9 cellular contexts compared by ENCODE assay signal in the genomic region with DNA sequence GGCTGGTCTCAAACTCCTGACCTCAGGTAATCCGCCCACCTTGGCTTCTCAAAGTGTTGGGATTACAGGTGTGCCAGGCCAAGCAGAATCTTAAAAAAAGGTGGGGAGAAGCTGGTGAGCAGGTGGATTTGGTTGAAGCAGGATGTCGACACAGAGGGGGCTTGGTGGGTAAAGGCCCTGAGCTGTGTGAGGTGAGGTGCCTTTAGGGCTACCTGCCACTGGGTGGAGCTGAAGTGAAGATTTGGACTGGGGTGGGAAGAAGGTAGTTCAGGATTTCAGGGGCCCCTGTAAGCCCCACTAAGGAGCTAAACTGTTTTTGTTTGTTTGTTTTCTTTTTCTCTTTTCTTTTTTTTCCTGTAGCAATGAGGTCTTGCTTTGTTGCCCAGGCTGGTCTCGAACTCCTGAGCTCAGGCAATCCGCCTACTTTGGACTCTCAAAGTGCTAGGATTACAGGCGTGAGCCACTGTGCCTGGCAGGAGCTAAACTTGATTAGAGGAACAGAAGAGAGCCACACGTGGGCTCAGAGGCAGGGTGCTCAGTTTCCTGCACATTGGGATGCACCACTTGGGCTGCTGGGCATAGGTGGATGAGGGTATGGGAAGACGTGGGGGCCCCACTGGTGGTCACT. TPM values are rescaled to one million over a fixed set of nuclear protein-coding genes. Genes with fewer than 3 reads are reported as not detected.
DNase-seq lines count a peak whose midpoint lies in the region; ATAC-seq, FAIRE-seq and TF ChIP-seq lines count a peak whose summit lies in the region.
"Had no signal": no experiment of that assay in that cellular context is flagged by ENCODE, and none has a peak within 500 bp of the region (broad histone marks: within the 10 kb centered on the region; RNA-seq: fewer than 3 reads in every experiment).

No MANE protein-coding gene starts in this region.

- no peak overlapping the region for H3K4me2 ChIP-seq in endothelial cell of umbilical vein (ENCODE audit: insufficient read depth, low read length)

- no peaks in the 10 kb centered on the region for H3K27me3 ChIP-seq in left ventricle myocardium inferior (ENCODE audit: low read depth)
- H3K27me3 ChIP-seq in right atrium auricular region, result no peaks in the 10 kb centered on the region
- no peaks in the 10 kb centered on the region for H3K27me3 ChIP-seq in endothelial cell of umbilical vein (ENCODE audit: control insufficient read depth in 2 of 2, insufficient read depth in 2 of 2, low read length in 2 of 2)

- dilution Hi-C loops in endothelial cell of umbilical vein (cut with MboI; ENCODE audit: extremely low pct_ligation_motif_present, low sequenced_read_pairs), result no loop called here

- no peak overlapping the region for H3K9ac ChIP-seq in endothelial cell of umbilical vein (replicated peaks; ENCODE audit: extremely low read depth, insufficient read depth, low read length)

- H3K4me3 ChIP-seq in left ventricle myocardium inferior, result no peak overlapping the region
- no peak overlapping the region for H3K4me3 ChIP-seq in right atrium auricular region
- H3K4me3 ChIP-seq in endothelial cell of umbilical vein (replicated peaks in 1 of 3; ENCODE audit: insufficient read depth in 1 of 3, low read depth in 1 of 3, low read length in 3 of 3), result no peak overlapping the region

- H3K4me1 ChIP-seq in left ventricle myocardium inferior, result peaks cover 1% of the 10 kb centered on the region
- H3K4me1 ChIP-seq in right atrium auricular region, result peaks cover 0 to 2% of the 10 kb centered on the region in 2 donors
- H3K4me1 ChIP-seq in endothelial cell of umbilical vein (ENCODE audit: control insufficient read depth, extremely low read depth, insufficient read depth, low read length), result no peaks in the 10 kb centered on the region

- H4K20me1 ChIP-seq in endothelial cell of umbilical vein (replicated peaks; ENCODE audit: control insufficient read depth, extremely low read depth, insufficient read depth, low read length), result no peaks in the 10 kb centered on the region

- intact Hi-C loops in left ventricle myocardium inferior (cut with micrococcal nuclease), result no loop called here
- intact Hi-C loops in endothelial cell of umbilical vein (cut with micrococcal nuclease), result no loop called here

- no peaks in the 10 kb centered on the region for H3K9me1 ChIP-seq in endothelial cell of umbilical vein (replicated peaks; ENCODE audit: control insufficient read depth, extremely low read depth, insufficient read depth, low read length)

- CTCF ChIA-PET in endothelial cell of umbilical vein (lab: Charles Lee), result interaction anchor here (0.9 to 1.7 kb wide), 4 partner anchors 17 to 135 kb away, joined by 3 to 5 read pairs (median 4); partner anchors contain the start of gene LZTR1

- no peak for TF ChIP-seq POLR2A in endothelial cell of umbilical vein (IDR thresholded peaks at IDR 0.05; ENCODE audit: low read depth, low read length)

- H3K9me3 ChIP-seq in left ventricle myocardium inferior (replicated peaks) (no peaks in the 10 kb centered on the region), right atrium auricular region (no peaks in the 10 kb centered on the region), endothelial cell of umbilical vein (replicated peaks; ENCODE audit: control insufficient read depth, insufficient read depth, low read length) (no peaks in the 10 kb centered on the region)

- H2AFZ ChIP-seq in endothelial cell of umbilical vein (ENCODE audit: low read depth, low read length), result no peak overlapping the region

- POLR2A ChIA-PET in endothelial cell of umbilical vein (lab: Charles Lee), result no interaction called here

- H3K79me2 ChIP-seq in endothelial cell of umbilical vein (ENCODE audit: control insufficient read depth, insufficient read depth, low read length), result no peaks in the 10 kb centered on the region

- FAIRE-seq in endothelial cell of umbilical vein (lab: Jason Lieb, UNC), result no peak
- no peak for FAIRE-seq in urothelium cell line (lab: Jason Lieb, UNC)

- H3K36me3 ChIP-seq in left ventricle myocardium inferior (no peaks in the 10 kb centered on the region), right atrium auricular region (no peaks in the 10 kb centered on the region), endothelial cell of umbilical vein (ENCODE audit: control insufficient read depth in 2 of 2, extremely low read depth in 1 of 2, insufficient read depth in 2 of 2, low read length in 2 of 2) (no peaks in the 10 kb centered on the region)

- DNase-seq in left ventricle myocardium inferior (no peak), right atrium auricular region (ENCODE audit: low spot score) (no peak), NAMALWA (ENCODE audit: low spot score) (peak; percentile 66), endothelial cell of umbilical vein (ENCODE audit: low read depth, low spot score) (no peak), urothelium cell line (ENCODE audit: low spot score) (peak; percentile 48), kidney glomerular epithelial cell (lab: John Stamatoyannopoulos, UW) (no peak)
- DNase-seq in stimulated activated CD4-positive, alpha-beta T cell treated with anti-CD3 and anti-CD28 coated beads, Interleukin-4, amount 100 ng/mL, for 24 hours, result no peak
- DNase-seq: stimulated activated CD4-positive, alpha-beta T cell treated with anti-CD3 and anti-CD28 coated beads, Interleukin-2, amount 100 ng/mL, for 48 hours had no signal

- H3K27ac ChIP-seq in left ventricle myocardium inferior (replicated peaks) (no peak overlapping the region), right atrium auricular region (no peak overlapping the region), endothelial cell of umbilical vein (ENCODE audit: insufficient read depth, low read depth, low read length) (no peak overlapping the region)

- ATAC-seq in GM18502 (IDR thresholded peaks at IDR 0.05; ENCODE audit: poor library complexity, unreplicated experiment), result no peak

- peak; percentile 27 for TF ChIP-seq CTCF in left ventricle myocardium inferior (IDR thresholded peaks at IDR 0.05; ENCODE audit: borderline replicate concordance)
- TF ChIP-seq CTCF in right atrium auricular region (IDR thresholded peaks at IDR 0.05), result no peak
- peak; percentile 6 to 33 for TF ChIP-seq CTCF in endothelial cell of umbilical vein (IDR thresholded peaks at IDR 0.05; ENCODE audit: extremely low read depth in 1 of 2, insufficient read depth in 1 of 2, low read depth in 1 of 2, low read length in 2 of 2)

- no TSS peak for BruUV-seq in endothelial cell of umbilical vein (replicated peaks; lab: Mats Ljungman, UMichigan)

RNA-seq across cellular contexts. Expression of gene P2RX6, which starts 6.0 kb away (rescaled TPM):
- total RNA-seq in left ventricle myocardium inferior (3.5 TPM), right atrium auricular region (1 to 10 TPM; 1.0 to 5.4 TPM), endothelial cell of umbilical vein (not detected in 2 replicates)
- polyA plus RNA-seq in endothelial cell of umbilical vein, result 0.06 TPM in 1 of 2 replicates, not detected in the other
- polyA plus RNA-seq in endothelial cell of umbilical vein (2011; cell fraction: cytosol; rRNA removed), result 0.04 TPM in 1 of 2 replicates, not detected in the other
- polyA plus RNA-seq in endothelial cell of umbilical vein (2011; cell fraction: nucleus; rRNA removed), result 0.20 and 0.21 TPM in 2 replicates
- polyA plus RNA-seq in endothelial cell of umbilical vein (2012), result 0.07 TPM in 1 of 2 replicates, not detected in the other
- 0.19 and 0.28 TPM in 2 replicates for polyA minus RNA-seq in endothelial cell of umbilical vein
- 1.0 TPM for polyA minus RNA-seq in endothelial cell of umbilical vein (2011; cell fraction: cytosol; rRNA and poly(A)+ RNA removed)
- not detected in 2 replicates for polyA minus RNA-seq in endothelial cell of umbilical vein (2011; cell fraction: nucleus; rRNA and poly(A)+ RNA removed)

RNA-seq across cellular contexts. Expression of gene SLC7A4, which starts 11.4 kb away (rescaled TPM):
- total RNA-seq in left ventricle myocardium inferior (0.25 TPM), right atrium auricular region (1 to 10 TPM; 1.9 to 5.0 TPM), endothelial cell of umbilical vein (not detected in 2 replicates)
- polyA plus RNA-seq in endothelial cell of umbilical vein, result not detected in 2 replicates
- polyA plus RNA-seq in endothelial cell of umbilical vein (2011; cell fraction: cytosol; rRNA removed), result not detected in 2 replicates
- not detected in 2 replicates for polyA plus RNA-seq in endothelial cell of umbilical vein (2011; cell fraction: nucleus; rRNA removed)
- not detected in 2 replicates for polyA plus RNA-seq in endothelial cell of umbilical vein (2012)
- polyA minus RNA-seq in endothelial cell of umbilical vein, result not detected in 2 replicates
- not detected for polyA minus RNA-seq in endothelial cell of umbilical vein (2011; cell fraction: cytosol; rRNA and poly(A)+ RNA removed)
- not detected in 2 replicates for polyA minus RNA-seq in endothelial cell of umbilical vein (2011; cell fraction: nucleus; rRNA and poly(A)+ RNA removed)

RNA-seq across cellular contexts. Expression of gene THAP7, which starts 19.0 kb away (rescaled TPM):
- total RNA-seq in left ventricle myocardium inferior (17.8 TPM), right atrium auricular region (10 to 100 TPM; 39.8 to 51.1 TPM), endothelial cell of umbilical vein (13.5 and 14.9 TPM in 2 replicates)
- 24.4 and 33.0 TPM in 2 replicates for polyA plus RNA-seq in endothelial cell of umbilical vein
- polyA plus RNA-seq in endothelial cell of umbilical vein (2011; cell fraction: cytosol; rRNA removed), result 12.7 and 18.7 TPM in 2 replicates
- 25.1 and 27.2 TPM in 2 replicates for polyA plus RNA-seq in endothelial cell of umbilical vein (2011; cell fraction: nucleus; rRNA removed)
- 8.0 and 11.0 TPM in 2 replicates for polyA plus RNA-seq in endothelial cell of umbilical vein (2012)
- polyA minus RNA-seq in endothelial cell of umbilical vein, result 12.4 and 13.0 TPM in 2 replicates
- polyA minus RNA-seq in endothelial cell of umbilical vein (2011; cell fraction: cytosol; rRNA and poly(A)+ RNA removed), result 18.0 TPM
- polyA minus RNA-seq in endothelial cell of umbilical vein (2011; cell fraction: nucleus; rRNA and poly(A)+ RNA removed), result 14.9 and 21.5 TPM in 2 replicates

RNA-seq across cellular contexts. Expression of gene LRRC74B, which starts 24.8 kb away (rescaled TPM):
- total RNA-seq in left ventricle myocardium inferior (not detected), right atrium auricular region (not detected), endothelial cell of umbilical vein (not detected in 2 replicates)
- polyA plus RNA-seq in endothelial cell of umbilical vein, result not detected in 2 replicates
- not detected in 2 replicates for polyA plus RNA-seq in endothelial cell of umbilical vein (2011; cell fraction: cytosol; rRNA removed)
- polyA plus RNA-seq in endothelial cell of umbilical vein (2011; cell fraction: nucleus; rRNA removed), result not detected in 2 replicates
- polyA plus RNA-seq in endothelial cell of umbilical vein (2012), result not detected in 2 replicates
- polyA minus RNA-seq in endothelial cell of umbilical vein, result not detected in 2 replicates
- not detected for polyA minus RNA-seq in endothelial cell of umbilical vein (2011; cell fraction: cytosol; rRNA and poly(A)+ RNA removed)
- polyA minus RNA-seq in endothelial cell of umbilical vein (2011; cell fraction: nucleus; rRNA and poly(A)+ RNA removed), result not detected in 2 replicates

RNA-seq across cellular contexts. Expression of gene LZTR1, which starts 38.8 kb away (rescaled TPM):
- total RNA-seq in left ventricle myocardium inferior, result 18.1 TPM
- total RNA-seq in right atrium auricular region, result 10 to 100 TPM; 20.7 to 24.7 TPM
- 60.1 and 86.8 TPM in 2 replicates for total RNA-seq in endothelial cell of umbilical vein
- 56.6 and 60.7 TPM in 2 replicates for polyA plus RNA-seq in endothelial cell of umbilical vein
- polyA plus RNA-seq in endothelial cell of umbilical vein (2011; cell fraction: cytosol; rRNA removed), result 32.0 and 33.6 TPM in 2 replicates
- polyA plus RNA-seq in endothelial cell of umbilical vein (2011; cell fraction: nucleus; rRNA removed), result 361 and 407 TPM in 2 replicates
- polyA plus RNA-seq in endothelial cell of umbilical vein (2012), result 42.2 and 53.4 TPM in 2 replicates
- polyA minus RNA-seq in endothelial cell of umbilical vein, result 84.9 and 108 TPM in 2 replicates
- polyA minus RNA-seq in endothelial cell of umbilical vein (2011; cell fraction: cytosol; rRNA and poly(A)+ RNA removed), result 10.4 TPM
- polyA minus RNA-seq in endothelial cell of umbilical vein (2011; cell fraction: nucleus; rRNA and poly(A)+ RNA removed), result 64.3 and 102 TPM in 2 replicates

Comparison
In these comparisons a context has a peak if more than half of its experiments do, and no peak if none do; other contexts are left out.
1. CTCF ChIP-seq: peak in left ventricle myocardium inferior (single experiment) and endothelial cell of umbilical vein (2 of 2); none in right atrium auricular region (0 of 2).
2. DNase-seq: peak in NAMALWA (single experiment) and urothelium cell line (single experiment); none in left ventricle myocardium inferior (single experiment), right atrium auricular region (single experiment), endothelial cell of umbilical vein (single experiment), kidney glomerular epithelial cell (single experiment) and stimulated activated CD4-positive, alpha-beta T cell treated with anti-CD3 and anti-CD28 coated beads, Interleukin-4, amount 100 ng/mL, for 24 hours (single experiment).